8 cellular contexts compared by ENCODE assay signal in genomic region chr7:24812313-24812945, GRCh38. TPM values are rescaled to one million over a fixed set of nuclear protein-coding genes. Genes with fewer than 3 reads are reported as not detected.
DNase-seq lines count a peak whose midpoint lies in the region; ATAC-seq, FAIRE-seq and TF ChIP-seq lines count a peak whose summit lies in the region.

No MANE protein-coding gene starts in this region.

- no peak overlapping the region for H3K27ac ChIP-seq in thyroid gland

- FAIRE-seq in A204.1 (lab: Jason Lieb, UNC): peak; percentile 63

- H3K27ac Mint-ChIP-seq in activated B cell treated with CpG ODN at 0.5 μM for 24 hours: no peak overlapping the region

- H3K36me3 ChIP-seq in thyroid gland: peaks cover 0 to 4% of the 10 kb centered on the region in 2 donors

- H3K9me3 ChIP-seq in thyroid gland: no peaks in the 10 kb centered on the region

- DNase-seq in GM10266 (ENCODE audit: extremely low spot score): peak; percentile 39
- peak; percentile 78 for DNase-seq in NAMALWA (ENCODE audit: low spot score)
- no peak for DNase-seq in activated B cell treated with CpG ODN at 0.5 μM for 24 hours
- peak; percentile 74 for DNase-seq in dermis blood vessel endothelial cell
- peak; percentile 42 to 73 for DNase-seq in lung microvascular endothelial cell (ENCODE audit: low read depth in 2 of 2)
- DNase-seq in thyroid gland: peak; percentile 61 to 75

- WGBS in thyroid gland, 2 donors: 56 to 61% methylated on average over 4 of the region's 4 CpGs

- no peaks in the 10 kb centered on the region for H3K4me1 ChIP-seq in thyroid gland

- no peaks in the 10 kb centered on the region for H3K4me1 Mint-ChIP-seq in activated B cell treated with CpG ODN at 0.5 μM for 24 hours

- ATAC-seq in activated B cell treated with CpG ODN at 0.5 μM for 24 hours (ENCODE audit: low read depth) (peak; percentile 61), HG03139 (IDR thresholded peaks at IDR 0.05; ENCODE audit: unreplicated experiment) (no peak)

- no peak for TF ChIP-seq POLR2A in thyroid gland (IDR thresholded peaks at IDR 0.05)

- no peaks in the 10 kb centered on the region for H3K27me3 Mint-ChIP-seq in activated B cell treated with CpG ODN at 0.5 μM for 24 hours

- POLR2A ChIA-PET in activated B cell treated with CpG ODN at 0.5 μM for 24 hours (lab: Charles Lee): interaction anchor here (0.6 to 1.2 kb wide), 4 partner anchors 48 to 323 kb away, joined by 3 to 10 read pairs (median 6); no protein-coding TSS in a partner anchor

- no peaks in the 10 kb centered on the region for H3K27me3 ChIP-seq in thyroid gland

- no peak overlapping the region for H3K4me3 Mint-ChIP-seq in activated B cell treated with CpG ODN at 0.5 μM for 24 hours

- TF ChIP-seq CTCF in GM10266 (IDR thresholded peaks at IDR 0.05; ENCODE audit: control insufficient read depth, insufficient read depth, low read depth, missing control alignments) (peak; percentile 85), activated B cell treated with CpG ODN at 0.5 μM for 24 hours (IDR thresholded peaks at IDR 0.05) (peak; percentile 85), thyroid gland (IDR thresholded peaks at IDR 0.05) (peak; percentile 65 to 94 (median 87))

- H3K9me3 Mint-ChIP-seq in activated B cell treated with CpG ODN at 0.5 μM for 24 hours: no peaks in the 10 kb centered on the region

- intact Hi-C loops in activated B cell treated with CpG ODN at 0.5 μM for 24 hours (cut with micrococcal nuclease) (loop anchor here (1.0 kb wide), 4 partner anchors 258 to 348 kb away; no protein-coding TSS in a partner anchor), thyroid gland (cut with DNase I) (loop anchor here (5.0 kb wide), 2 partner anchors 260 to 280 kb away; no protein-coding TSS in a partner anchor)

- H3K4me3 ChIP-seq in thyroid gland (replicated peaks in 1 of 3): no peak overlapping the region

- CTCF ChIA-PET in activated B cell treated with CpG ODN at 0.5 μM for 24 hours (lab: Charles Lee): interaction anchor here (0.7 to 8.7 kb wide), 36 partner anchors 9 to 618 kb away, joined by 3 to 213 read pairs (median 4); partner anchors contain the start of gene OSBPL3

- peaks cover 68% of the 10 kb centered on the region for H3K36me3 Mint-ChIP-seq in activated B cell treated with CpG ODN at 0.5 μM for 24 hours (ENCODE audit: low read depth)

RNA-seq across cellular contexts. Expression of gene GSDME, which starts 55.2 kb away (rescaled TPM):
- total RNA-seq in activated B cell treated with CpG ODN at 0.5 μM for 24 hours (3.1 and 4.1 TPM in 2 replicates), dermis blood vessel endothelial cell (13.3 and 17.7 TPM in 2 replicates), lung microvascular endothelial cell (8.3 and 22.2 TPM in 2 replicates), thyroid gland (10 to 100 TPM; 10.2 to 30.2 (median 16.4) TPM)
